23 cellular contexts compared by ENCODE assay signal in the genomic region with DNA sequence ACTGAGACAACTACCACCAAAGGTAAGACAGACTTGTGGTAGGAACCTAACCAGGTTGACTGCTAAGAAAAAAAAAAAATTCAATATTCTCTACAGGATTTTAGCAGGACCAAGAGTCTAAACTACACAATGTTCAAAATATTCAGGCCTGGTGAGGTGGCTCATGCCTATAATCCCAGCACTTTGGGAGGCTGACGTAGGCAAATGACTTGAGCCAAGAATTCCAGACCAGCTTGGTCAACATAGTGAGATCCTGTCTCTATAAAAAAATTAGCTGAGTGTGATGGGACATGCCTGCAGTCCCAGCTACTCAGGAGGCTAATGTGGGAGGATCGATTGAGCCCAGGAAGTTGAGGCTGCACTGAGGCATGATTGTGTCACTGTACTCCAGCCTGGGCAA.
"Had no signal": no experiment of that assay in that cellular context is flagged by ENCODE, and none has a peak within 500 bp of the region (broad histone marks: within the 10 kb centered on the region; RNA-seq: fewer than 3 reads in every experiment).

No MANE protein-coding gene starts in this region.

- H3K4me1 ChIP-seq: breast epithelium, tibial nerve, vagina had no signal

- ATAC-seq: activated T-cell treated with anti-CD3 and anti-CD28 coated beads, Interleukin-2, amount 50 U/mL, for 4 hours; left colon had no signal

- H3K27me3 ChIP-seq: breast epithelium, tibial nerve, vagina had no signal

- H3K4me3 ChIP-seq: breast epithelium, lung, tibial nerve, vagina had no signal

- H3K27ac ChIP-seq: breast epithelium, tibial nerve, vagina had no signal

- DNase-seq: activated CD4-positive, alpha-beta T cell treated with anti-CD3 and anti-CD28 coated beads, Interleukin-2, amount 10 ng/mL, durations not matched to agents 7 days and 5 days; activated CD8-positive, alpha-beta memory T cell treated with anti-CD3 and anti-CD28 coated beads, Interleukin-2, amount 50 U/mL, for 4 hours; activated effector memory CD4-positive, alpha-beta T cell treated with anti-CD3 and anti-CD28 coated beads, Interleukin-2, amount 50 U/mL, for 16 hours; activated naive CD4-positive, alpha-beta T cell treated with anti-CD3 and anti-CD28 coated beads, Interleukin-2, amount 50 U/mL, for 16 hours; activated T-cell treated with anti-CD3 and anti-CD28 coated beads, Interleukin-2, amount 50 U/mL, for 4 hours; aorta; cerebellar nuclear complex; dermis blood vessel endothelial cell; effector memory CD4-positive, alpha-beta T cell; hypothalamus; islet precursor cell; left colon; occipital lobe; posterior cingulate gyrus; retina; stimulated activated CD4-positive, alpha-beta T cell treated with anti-CD3 and anti-CD28 coated beads, Interleukin-12 subunit alpha, Interleukin-12 subunit beta, amount 100 ng/mL, for 4 hours; stimulated activated CD4-positive, alpha-beta T cell treated with anti-CD3 and anti-CD28 coated beads, Interleukin-1b, Interleukin-23, amount 100 ng/mL, for 48 hours; stimulated activated naive CD4-positive, alpha-beta T cell treated with Interleukin-2 at 50 U/mL for 16 hours; T1000 had no signal

- H3K9me3 ChIP-seq: breast epithelium, vagina had no signal

- H3K36me3 ChIP-seq: breast epithelium, tibial nerve, vagina had no signal
